In the genomic region with DNA sequence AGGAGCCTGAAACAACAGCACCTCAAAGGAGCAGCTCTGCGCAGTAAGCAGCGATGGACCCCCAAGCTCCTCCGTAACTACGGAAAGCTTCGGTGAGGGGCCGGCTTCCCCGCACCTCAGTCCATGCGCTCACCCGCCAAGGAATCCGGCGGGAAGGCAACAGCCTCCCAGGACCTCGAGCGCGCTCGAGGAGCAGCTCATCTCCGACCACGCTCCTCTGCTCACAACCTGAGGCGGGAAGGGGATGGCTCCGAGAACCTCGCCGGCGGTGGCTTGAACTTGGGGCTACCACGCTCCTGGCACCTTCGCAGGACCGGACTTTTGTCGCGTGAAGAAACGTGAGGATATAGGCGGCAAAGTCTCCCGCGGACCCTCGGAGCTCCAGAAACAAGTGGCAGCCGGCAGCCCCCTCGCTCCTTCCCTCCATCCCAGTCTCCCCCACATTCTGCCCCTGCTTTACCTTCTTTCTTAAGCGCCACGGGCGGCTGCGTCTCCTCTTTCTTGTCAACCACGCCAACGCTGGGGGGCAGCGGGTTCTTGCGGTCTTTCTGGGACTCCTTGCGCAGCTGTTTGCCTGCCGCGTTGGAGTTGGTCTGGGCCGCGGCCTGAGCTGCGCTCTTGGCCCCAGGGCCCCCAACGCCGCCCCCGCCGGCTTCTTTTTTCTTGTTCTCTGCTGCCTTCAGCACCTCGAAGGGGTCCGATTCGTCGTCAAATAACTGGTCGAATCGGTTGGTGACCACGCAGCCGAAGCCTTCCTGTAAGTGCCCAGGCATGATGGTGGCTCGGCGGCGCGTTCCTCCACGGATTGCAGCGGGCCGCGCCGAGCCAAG, we compare ENCODE assay signal across 1 cellular context.
TF ChIP-seq lines count a peak whose summit lies in the region.

No MANE protein-coding gene starts in this region.

TF ChIP-seq in neural cell, 6 proteins besides CTCF, POLR2A, EP300 and RAD21 (continued from another document):
- TF ChIP-seq, protein P1, sequence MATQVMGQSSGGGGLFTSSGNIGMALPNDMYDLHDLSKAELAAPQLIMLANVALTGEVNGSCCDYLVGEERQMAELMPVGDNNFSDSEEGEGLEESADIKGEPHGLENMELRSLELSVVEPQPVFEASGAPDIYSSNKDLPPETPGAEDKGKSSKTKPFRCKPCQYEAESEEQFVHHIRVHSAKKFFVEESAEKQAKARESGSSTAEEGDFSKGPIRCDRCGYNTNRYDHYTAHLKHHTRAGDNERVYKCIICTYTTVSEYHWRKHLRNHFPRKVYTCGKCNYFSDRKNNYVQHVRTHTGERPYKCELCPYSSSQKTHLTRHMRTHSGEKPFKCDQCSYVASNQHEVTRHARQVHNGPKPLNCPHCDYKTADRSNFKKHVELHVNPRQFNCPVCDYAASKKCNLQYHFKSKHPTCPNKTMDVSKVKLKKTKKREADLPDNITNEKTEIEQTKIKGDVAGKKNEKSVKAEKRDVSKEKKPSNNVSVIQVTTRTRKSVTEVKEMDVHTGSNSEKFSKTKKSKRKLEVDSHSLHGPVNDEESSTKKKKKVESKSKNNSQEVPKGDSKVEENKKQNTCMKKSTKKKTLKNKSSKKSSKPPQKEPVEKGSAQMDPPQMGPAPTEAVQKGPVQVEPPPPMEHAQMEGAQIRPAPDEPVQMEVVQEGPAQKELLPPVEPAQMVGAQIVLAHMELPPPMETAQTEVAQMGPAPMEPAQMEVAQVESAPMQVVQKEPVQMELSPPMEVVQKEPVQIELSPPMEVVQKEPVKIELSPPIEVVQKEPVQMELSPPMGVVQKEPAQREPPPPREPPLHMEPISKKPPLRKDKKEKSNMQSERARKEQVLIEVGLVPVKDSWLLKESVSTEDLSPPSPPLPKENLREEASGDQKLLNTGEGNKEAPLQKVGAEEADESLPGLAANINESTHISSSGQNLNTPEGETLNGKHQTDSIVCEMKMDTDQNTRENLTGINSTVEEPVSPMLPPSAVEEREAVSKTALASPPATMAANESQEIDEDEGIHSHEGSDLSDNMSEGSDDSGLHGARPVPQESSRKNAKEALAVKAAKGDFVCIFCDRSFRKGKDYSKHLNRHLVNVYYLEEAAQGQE (IDR thresholded peaks at IDR 0.05; ENCODE audit: borderline replicate concordance) = peak; percentile 82
